Comparison of ENCODE assay signal across 8 cellular contexts in the genomic region with DNA sequence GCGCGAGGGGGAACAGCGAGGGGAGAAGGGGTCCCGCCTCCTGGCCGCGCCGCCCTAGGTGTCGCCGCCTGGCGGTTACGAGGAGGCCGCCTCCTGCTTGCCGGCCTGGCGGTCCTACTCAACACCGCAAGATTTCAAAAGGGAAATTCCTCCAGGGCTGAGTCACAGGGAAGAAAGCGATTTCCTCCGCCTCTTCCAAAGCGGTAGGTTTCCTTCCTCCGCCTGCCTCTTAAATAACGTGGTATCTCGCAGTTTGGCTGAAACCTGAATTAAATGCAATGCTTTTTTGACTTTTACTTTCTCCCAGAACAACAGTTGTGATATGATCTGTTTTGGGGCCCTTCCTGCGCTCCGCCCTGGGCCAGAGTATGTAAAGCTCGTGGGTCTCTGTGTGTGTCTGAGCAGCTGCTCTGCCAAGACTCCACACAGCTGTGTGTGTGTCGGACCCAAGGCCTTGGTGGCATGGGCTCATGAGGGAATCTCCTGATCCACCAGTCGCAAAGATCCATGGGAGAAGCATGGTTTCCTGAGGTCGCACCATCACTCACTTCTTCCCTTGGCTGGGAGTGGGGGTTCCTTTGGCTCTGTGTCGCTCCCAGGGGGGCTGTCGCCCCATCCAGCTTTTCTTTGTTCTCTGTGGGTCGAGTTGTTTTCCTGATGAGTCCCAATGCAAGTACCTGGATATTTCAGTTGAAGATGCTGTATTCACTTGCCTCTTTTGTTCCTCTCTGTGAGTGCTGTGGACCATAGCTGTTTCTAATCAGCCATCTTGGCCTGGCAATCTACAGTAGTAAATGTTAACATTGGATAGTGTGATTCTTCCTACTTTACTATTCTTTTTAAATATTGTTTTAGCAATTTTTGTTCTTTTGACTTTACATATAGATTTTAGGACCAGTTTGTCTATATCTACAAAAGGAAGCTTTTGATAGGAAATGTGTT. TPM values are rescaled to one million over a fixed set of nuclear protein-coding genes. Genes with fewer than 3 reads are reported as not detected.
A peak's percentile ranks its signal among the peaks of the same experiment; 100 is the strongest.
DNase-seq lines count a peak whose midpoint lies in the region; ATAC-seq and TF ChIP-seq lines count a peak whose summit lies in the region.

No MANE protein-coding gene starts in this region.

- H3K4me3 Mint-ChIP-seq in activated CD4-positive, alpha-beta T cell treated with anti-CD3 and anti-CD28 coated beads, Interleukin-2, amount 10 ng/mL, durations not matched to agents 7 days and 5 days = peak overlapping the region; percentile 31
- H3K4me3 Mint-ChIP-seq in dendritic cell treated with granulocyte-macrophage colony-stimulating factor and Interleukin-4, amounts not matched to agents 40 ng/mL and 50 ng/mL, for 4 days = peak overlapping the region; percentile 58

- peak; percentile 71 for ATAC-seq in left lobe of liver
- no peak for ATAC-seq in GM18870 (IDR thresholded peaks at IDR 0.05; ENCODE audit: unreplicated experiment)

- TF ChIP-seq EP300 in Ishikawa (IDR thresholded peaks at IDR 0.05; ENCODE audit: borderline replicate concordance) = no peak

- H3K27ac Mint-ChIP-seq in activated CD4-positive, alpha-beta T cell treated with anti-CD3 and anti-CD28 coated beads, Interleukin-2, amount 10 ng/mL, durations not matched to agents 7 days and 5 days = peak overlapping the region; percentile 76
- peak overlapping the region; percentile 71 for H3K27ac Mint-ChIP-seq in dendritic cell treated with granulocyte-macrophage colony-stimulating factor and Interleukin-4, amounts not matched to agents 40 ng/mL and 50 ng/mL, for 4 days

- intact Hi-C loops in dendritic cell treated with granulocyte-macrophage colony-stimulating factor and Interleukin-4, amounts not matched to agents 40 ng/mL and 50 ng/mL, for 4 days (cut with micrococcal nuclease) = no loop called here

- TF ChIP-seq RAD21 in Ishikawa (IDR thresholded peaks at IDR 0.05; ENCODE audit: low read depth) = peak; percentile 40; the same call in 1 of the 2 replicates

- POLR2A ChIA-PET in activated CD4-positive, alpha-beta T cell treated with anti-CD3 and anti-CD28 coated beads, Interleukin-2, amount 10 ng/mL, durations not matched to agents 7 days and 5 days (lab: Charles Lee) = interaction anchor here (0.6 kb wide), 1 partner anchor 234 kb away, joined by 3 read pairs; no protein-coding TSS in a partner anchor

- H3K9me3 Mint-ChIP-seq in activated CD4-positive, alpha-beta T cell treated with anti-CD3 and anti-CD28 coated beads, Interleukin-2, amount 10 ng/mL, durations not matched to agents 7 days and 5 days = peaks cover 2% of the 10 kb centered on the region
- H3K9me3 Mint-ChIP-seq in dendritic cell treated with granulocyte-macrophage colony-stimulating factor and Interleukin-4, amounts not matched to agents 40 ng/mL and 50 ng/mL, for 4 days = no peaks in the 10 kb centered on the region

- peak; percentile 63 for TF ChIP-seq CTCF in GM13976 (IDR thresholded peaks at IDR 0.05; ENCODE audit: borderline replicate concordance, control extremely low read depth, extremely low read depth, insufficient read depth, missing control alignments)

- H3K27me3 Mint-ChIP-seq in activated CD4-positive, alpha-beta T cell treated with anti-CD3 and anti-CD28 coated beads, Interleukin-2, amount 10 ng/mL, durations not matched to agents 7 days and 5 days = peaks cover 25% of the 10 kb centered on the region
- H3K27me3 Mint-ChIP-seq in dendritic cell treated with granulocyte-macrophage colony-stimulating factor and Interleukin-4, amounts not matched to agents 40 ng/mL and 50 ng/mL, for 4 days = peaks cover 41% of the 10 kb centered on the region

- CTCF ChIA-PET in activated CD4-positive, alpha-beta T cell treated with anti-CD3 and anti-CD28 coated beads, Interleukin-2, amount 10 ng/mL, durations not matched to agents 7 days and 5 days (lab: Charles Lee) = interaction anchor here (0.5 to 1.3 kb wide), 3 partner anchors 8 to 1027 kb away, joined by 3 read pairs; no protein-coding TSS in a partner anchor

- DNase-seq in GM13976 (ENCODE audit: low spot score) (peak; percentile 73), left lobe of liver (ENCODE audit: low spot score) (no peak), NCI-H187 (lab: John Stamatoyannopoulos, UW) (no peak)
- peak; percentile 31 for DNase-seq in activated CD4-positive, alpha-beta T cell treated with anti-CD3 and anti-CD28 coated beads, Interleukin-2, amount 10 ng/mL, durations not matched to agents 7 days and 5 days
- DNase-seq in stimulated activated CD4-positive, alpha-beta T cell treated with anti-CD3 and anti-CD28 coated beads, Interleukin-2, amount 100 ng/mL, for 4 hours (ENCODE audit: low read depth) = peak; percentile 67

- H3K4me1 Mint-ChIP-seq in activated CD4-positive, alpha-beta T cell treated with anti-CD3 and anti-CD28 coated beads, Interleukin-2, amount 10 ng/mL, durations not matched to agents 7 days and 5 days = peaks cover 35% of the 10 kb centered on the region
- H3K4me1 Mint-ChIP-seq in dendritic cell treated with granulocyte-macrophage colony-stimulating factor and Interleukin-4, amounts not matched to agents 40 ng/mL and 50 ng/mL, for 4 days (ENCODE audit: low read depth) = peaks cover 24% of the 10 kb centered on the region

- H3K36me3 Mint-ChIP-seq in activated CD4-positive, alpha-beta T cell treated with anti-CD3 and anti-CD28 coated beads, Interleukin-2, amount 10 ng/mL, durations not matched to agents 7 days and 5 days (ENCODE audit: low read depth) = peaks cover 2% of the 10 kb centered on the region
- no peaks in the 10 kb centered on the region for H3K36me3 Mint-ChIP-seq in dendritic cell treated with granulocyte-macrophage colony-stimulating factor and Interleukin-4, amounts not matched to agents 40 ng/mL and 50 ng/mL, for 4 days (ENCODE audit: low read depth)

- in situ Hi-C loops in GM13976 (cut with MboI; ENCODE audit: low sequenced_read_pairs, unreplicated experiment) = no loop called here

TF ChIP-seq in Ishikawa, 13 proteins besides CTCF, POLR2A, EP300 and RAD21:
- TF ChIP-seq TEAD4 (IDR thresholded peaks at IDR 0.05) (peak; percentile 73), CREB1 (IDR thresholded peaks at IDR 0.05; ENCODE audit: low read depth) (no peak), EGR1 (IDR thresholded peaks at IDR 0.05) (no peak), ZBTB7A (IDR thresholded peaks at IDR 0.05; ENCODE audit: low read depth) (peak; percentile 77; the same call in 1 of the 2 replicates), YY1 (IDR thresholded peaks at IDR 0.05; ENCODE audit: low read depth) (no peak), TCF12 (IDR thresholded peaks at IDR 0.05; ENCODE audit: low read depth) (peak; percentile 34; the same call in 1 of the 2 replicates), TAF1 (IDR thresholded peaks at IDR 0.05; ENCODE audit: low read depth) (no peak), NFIC (IDR thresholded peaks at IDR 0.05) (no peak), CEBPB (IDR thresholded peaks at IDR 0.05) (no peak), FOXM1 (IDR thresholded peaks at IDR 0.05; ENCODE audit: borderline replicate concordance, low read depth) (no peak)
- TF ChIP-seq, protein P1, sequence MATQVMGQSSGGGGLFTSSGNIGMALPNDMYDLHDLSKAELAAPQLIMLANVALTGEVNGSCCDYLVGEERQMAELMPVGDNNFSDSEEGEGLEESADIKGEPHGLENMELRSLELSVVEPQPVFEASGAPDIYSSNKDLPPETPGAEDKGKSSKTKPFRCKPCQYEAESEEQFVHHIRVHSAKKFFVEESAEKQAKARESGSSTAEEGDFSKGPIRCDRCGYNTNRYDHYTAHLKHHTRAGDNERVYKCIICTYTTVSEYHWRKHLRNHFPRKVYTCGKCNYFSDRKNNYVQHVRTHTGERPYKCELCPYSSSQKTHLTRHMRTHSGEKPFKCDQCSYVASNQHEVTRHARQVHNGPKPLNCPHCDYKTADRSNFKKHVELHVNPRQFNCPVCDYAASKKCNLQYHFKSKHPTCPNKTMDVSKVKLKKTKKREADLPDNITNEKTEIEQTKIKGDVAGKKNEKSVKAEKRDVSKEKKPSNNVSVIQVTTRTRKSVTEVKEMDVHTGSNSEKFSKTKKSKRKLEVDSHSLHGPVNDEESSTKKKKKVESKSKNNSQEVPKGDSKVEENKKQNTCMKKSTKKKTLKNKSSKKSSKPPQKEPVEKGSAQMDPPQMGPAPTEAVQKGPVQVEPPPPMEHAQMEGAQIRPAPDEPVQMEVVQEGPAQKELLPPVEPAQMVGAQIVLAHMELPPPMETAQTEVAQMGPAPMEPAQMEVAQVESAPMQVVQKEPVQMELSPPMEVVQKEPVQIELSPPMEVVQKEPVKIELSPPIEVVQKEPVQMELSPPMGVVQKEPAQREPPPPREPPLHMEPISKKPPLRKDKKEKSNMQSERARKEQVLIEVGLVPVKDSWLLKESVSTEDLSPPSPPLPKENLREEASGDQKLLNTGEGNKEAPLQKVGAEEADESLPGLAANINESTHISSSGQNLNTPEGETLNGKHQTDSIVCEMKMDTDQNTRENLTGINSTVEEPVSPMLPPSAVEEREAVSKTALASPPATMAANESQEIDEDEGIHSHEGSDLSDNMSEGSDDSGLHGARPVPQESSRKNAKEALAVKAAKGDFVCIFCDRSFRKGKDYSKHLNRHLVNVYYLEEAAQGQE (IDR thresholded peaks at IDR 0.05; ENCODE audit: low read depth) = no peak
- TF ChIP-seq, protein P2, sequence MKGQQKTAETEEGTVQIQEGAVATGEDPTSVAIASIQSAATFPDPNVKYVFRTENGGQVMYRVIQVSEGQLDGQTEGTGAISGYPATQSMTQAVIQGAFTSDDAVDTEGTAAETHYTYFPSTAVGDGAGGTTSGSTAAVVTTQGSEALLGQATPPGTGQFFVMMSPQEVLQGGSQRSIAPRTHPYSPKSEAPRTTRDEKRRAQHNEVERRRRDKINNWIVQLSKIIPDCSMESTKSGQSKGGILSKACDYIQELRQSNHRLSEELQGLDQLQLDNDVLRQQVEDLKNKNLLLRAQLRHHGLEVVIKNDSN (IDR thresholded peaks at IDR 0.05) = no peak
- TF ChIP-seq, protein P3, sequence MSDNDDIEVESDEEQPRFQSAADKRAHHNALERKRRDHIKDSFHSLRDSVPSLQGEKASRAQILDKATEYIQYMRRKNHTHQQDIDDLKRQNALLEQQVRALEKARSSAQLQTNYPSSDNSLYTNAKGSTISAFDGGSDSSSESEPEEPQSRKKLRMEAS (IDR thresholded peaks at IDR 0.05) = no peak
TF ChIP-seq in Ishikawa: peak in this region for 3.

RNA-seq across cellular contexts. Expression of a gene that starts 31.6 kb away (rescaled TPM):
- under 1 TPM; 0.20 to 0.27 TPM for total RNA-seq in activated CD4-positive, alpha-beta T cell treated with anti-CD3 and anti-CD28 coated beads, Interleukin-2, amount 10 ng/mL, durations not matched to agents 7 days and 5 days
- total RNA-seq in left lobe of liver = 9.6 TPM

Comparison
In these comparisons a context has a peak if more than half of its experiments do, and no peak if none do; other contexts are left out.
1. DNase-seq: peak in GM13976 (single experiment), activated CD4-positive, alpha-beta T cell treated with anti-CD3 and anti-CD28 coated beads, Interleukin-2, amount 10 ng/mL, durations not matched to agents 7 days and 5 days (single experiment) and stimulated activated CD4-positive, alpha-beta T cell treated with anti-CD3 and anti-CD28 coated beads, Interleukin-2, amount 100 ng/mL, for 4 hours (single experiment); none in left lobe of liver (single experiment) and NCI-H187 (0 of 2).